9 cellular contexts compared by ENCODE assay signal in genomic region chr10:22927661-22928403, GRCh38. TPM values are rescaled to one million over a fixed set of nuclear protein-coding genes. Genes with fewer than 3 reads are reported as not detected.
A peak's percentile ranks its signal among the peaks of the same experiment; 100 is the strongest.
DNase-seq lines count a peak whose midpoint lies in the region; ATAC-seq and TF ChIP-seq lines count a peak whose summit lies in the region.
"Had no signal": no experiment of that assay in that cellular context is flagged by ENCODE, and none has a peak within 500 bp of the region (broad histone marks: within the 10 kb centered on the region; RNA-seq: fewer than 3 reads in every experiment).

Gene ARMC3 (plus strand): TSS chr10:22928053. CDS start chr10:22931997, 3,944 bp downstream.

- CTCF ChIA-PET in PC-3 (lab: Charles Lee), result no interaction called here

- ATAC-seq in GM18520 (IDR thresholded peaks at IDR 0.05; ENCODE audit: unreplicated experiment), result peak; percentile 48
- peak; percentile 91 for ATAC-seq in HG02981 (IDR thresholded peaks at IDR 0.05; ENCODE audit: unreplicated experiment)
- peak; percentile 91 for ATAC-seq in PC-3

- no peak for TF ChIP-seq EP300 in tibial nerve (IDR thresholded peaks at IDR 0.05)

- peak within 1 kb of the TSS; percentile 48 for H3K27ac Mint-ChIP-seq in activated naive CD4-positive, alpha-beta T cell treated with anti-CD3 and anti-CD28 coated beads, Interleukin-2, amount 50 U/mL, for 24 hours

- POLR2A ChIA-PET in PC-3 (lab: Charles Lee; ENCODE audit: unreplicated experiment), result no interaction called here

- H3K4me1 ChIP-seq in PC-3 (ENCODE audit: insufficient read depth, low read length) (peaks cover 17% of the 10 kb centered on the region), left ventricle myocardium inferior (peaks cover 18% of the 10 kb centered on the region), tibial nerve (peaks cover 0 to 11% (median 0%) of the 10 kb centered on the region in 4 donors)

- H3K79me2 ChIP-seq in PC-3 (ENCODE audit: low read length), result no peaks in the 10 kb centered on the region

- H3K4me3 ChIP-seq in PC-3 (ENCODE audit: low read length), result peak within 1 kb of the TSS; percentile 71
- H3K4me3 ChIP-seq in left ventricle myocardium inferior, result peak within 1 kb of the TSS; percentile 62
- peak within 1 kb of the TSS; percentile 22 to 46 (median 28) for H3K4me3 ChIP-seq in tibial nerve

- no peaks in the 10 kb centered on the region for H3K9me3 ChIP-seq in PC-3 (ENCODE audit: low read length)
- H3K9me3 ChIP-seq in left ventricle myocardium inferior (replicated peaks), result no peaks in the 10 kb centered on the region
- H3K9me3 ChIP-seq in tibial nerve, result peaks cover 0 to 4% (median 0%) of the 10 kb centered on the region in 4 donors

- H3K27ac ChIP-seq in PC-3 (ENCODE audit: low read length) (no peak within 1 kb of the TSS), left ventricle myocardium inferior (replicated peaks) (no peak within 1 kb of the TSS), tibial nerve (peak within 1 kb of the TSS in 1 of 4 donors; percentile 3)

- peak within 1 kb of the TSS; percentile 89 for H3K4me2 ChIP-seq in PC-3 (ENCODE audit: low read length)

- 14 to 24% methylated on average over 21 to 41 of the region's 41 CpGs for WGBS in tibial nerve, 2 donors

- H3K27me3 ChIP-seq in PC-3 (ENCODE audit: low read length), result no peaks in the 10 kb centered on the region
- peaks cover 24% of the 10 kb centered on the region for H3K27me3 ChIP-seq in left ventricle myocardium inferior (ENCODE audit: low read depth)
- H3K27me3 ChIP-seq in tibial nerve, result no peaks in the 10 kb centered on the region

- H3K36me3 Mint-ChIP-seq in activated naive CD4-positive, alpha-beta T cell treated with anti-CD3 and anti-CD28 coated beads, Interleukin-2, amount 50 U/mL, for 24 hours, result peaks cover 2% of the 10 kb centered on the region

- no peaks in the 10 kb centered on the region for H3K4me1 Mint-ChIP-seq in activated naive CD4-positive, alpha-beta T cell treated with anti-CD3 and anti-CD28 coated beads, Interleukin-2, amount 50 U/mL, for 24 hours

- no peak for TF ChIP-seq CTCF in PC-3 (conservative IDR thresholded peaks at IDR 0.05; ENCODE audit: low read depth, low read length)
- no peak for TF ChIP-seq CTCF in left ventricle myocardium inferior (IDR thresholded peaks at IDR 0.05; ENCODE audit: borderline replicate concordance)
- TF ChIP-seq CTCF in tibial nerve (IDR thresholded peaks at IDR 0.05), result no peak

- no peak for TF ChIP-seq POLR2A in tibial nerve (IDR thresholded peaks at IDR 0.05)

- H3K4me3 Mint-ChIP-seq in activated naive CD4-positive, alpha-beta T cell treated with anti-CD3 and anti-CD28 coated beads, Interleukin-2, amount 50 U/mL, for 24 hours, result no peak within 1 kb of the TSS

- H2AFZ ChIP-seq in PC-3 (ENCODE audit: low read length), result peak within 1 kb of the TSS; percentile 95

- DNase-seq in PC-3 (peak; percentile 57), left ventricle myocardium inferior (peak; percentile 58), posterior cingulate gyrus (peak; percentile 48 to 96 (median 75)), tibial nerve (ENCODE audit: low spot score in 2 of 2) (no peak), ureter (ENCODE audit: low spot score) (no peak)

- H3K9ac ChIP-seq in PC-3 (ENCODE audit: low read length), result peak within 1 kb of the TSS; percentile 69

- H3K36me3 ChIP-seq in PC-3 (ENCODE audit: low read depth, low read length) (no peaks in the 10 kb centered on the region), left ventricle myocardium inferior (no peaks in the 10 kb centered on the region), tibial nerve (no peaks in the 10 kb centered on the region)

- H3K9me3 Mint-ChIP-seq in activated naive CD4-positive, alpha-beta T cell treated with anti-CD3 and anti-CD28 coated beads, Interleukin-2, amount 50 U/mL, for 24 hours, result no peaks in the 10 kb centered on the region

- H3F3A ChIP-seq in PC-3 (ENCODE audit: low read length, unreplicated experiment), result no peaks in the 10 kb centered on the region

- no peaks in the 10 kb centered on the region for H3K9me2 ChIP-seq in PC-3 (replicated peaks; ENCODE audit: low read length)

- no peaks in the 10 kb centered on the region for H4K20me1 ChIP-seq in PC-3 (ENCODE audit: low read length)

- intact Hi-C loops in PC-3 (cut with micrococcal nuclease) (no loop called here), left ventricle myocardium inferior (cut with micrococcal nuclease) (no loop called here), posterior cingulate gyrus (cut with DNase I) (no loop called here)

- peaks cover 6% of the 10 kb centered on the region for H3K27me3 Mint-ChIP-seq in activated naive CD4-positive, alpha-beta T cell treated with anti-CD3 and anti-CD28 coated beads, Interleukin-2, amount 50 U/mL, for 24 hours

- no TSS peak for BruUV-seq in PC-3 (replicated peaks; lab: Mats Ljungman, UMichigan)

RNA-seq across cellular contexts. Expression of gene ARMC3, which starts in this region (rescaled TPM):
- total RNA-seq in PC-3 (2014; rRNA removed) (0.18 and 0.40 TPM in 2 replicates), left ventricle myocardium inferior (not detected), tibial nerve (1 to 10 TPM in 1 of 4 donors, under 1 TPM in 1, not detected in 2; 0.44 to 3.9 TPM), ureter (not detected)
- total RNA-seq: pulmonary artery endothelial cell had no signal

Comparison
In these comparisons a context has a peak if more than half of its experiments do, and no peak if none do; other contexts are left out.
1. Peak in DNase-seq, ATAC-seq, H3K4me3 ChIP-seq, H3K9ac ChIP-seq and H3K4me2 ChIP-seq in PC-3; RNA of the gene not detected or under 1 TPM.
2. Peak in DNase-seq and H3K4me3 ChIP-seq in left ventricle myocardium inferior; RNA of the gene not detected or under 1 TPM.
3. DNase-seq: peak in posterior cingulate gyrus (10 of 10); none in tibial nerve (0 of 2) and ureter (single experiment).
4. Peak in every context shown above with its lines, with median percentiles within 50 percentile points of each other: ATAC-seq and H3K4me3 ChIP-seq.